Comparison of ENCODE assay signal across 19 cellular contexts in the genomic region with DNA sequence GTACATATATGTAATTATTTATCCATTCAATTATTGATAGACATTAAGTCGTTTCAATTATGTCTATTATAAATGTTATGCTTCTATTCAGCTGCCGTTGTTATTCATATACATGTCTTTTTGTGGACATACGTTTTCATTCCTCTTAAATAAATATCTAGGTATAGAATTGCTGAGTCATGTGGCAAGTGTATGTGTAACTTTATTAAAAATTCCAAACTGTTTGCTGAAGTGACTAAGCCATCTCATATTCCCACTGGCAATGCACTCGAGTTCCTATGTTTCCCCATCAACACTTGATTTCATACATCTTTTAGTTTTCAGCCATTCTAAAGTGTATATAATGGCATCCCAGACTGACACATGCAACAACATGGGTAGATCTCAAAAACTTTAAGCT.
DNase-seq lines count a peak whose midpoint lies in the region; ATAC-seq, FAIRE-seq and TF ChIP-seq lines count a peak whose summit lies in the region.
"Had no signal": no experiment of that assay in that cellular context is flagged by ENCODE, and none has a peak within 500 bp of the region (broad histone marks: within the 10 kb centered on the region; RNA-seq: fewer than 3 reads in every experiment).

No MANE protein-coding gene starts in this region.

- H3K9ac ChIP-seq in HepG2 (ENCODE audit: insufficient read depth, low read depth, low read length) (no peak overlapping the region), IMR-90 (ENCODE audit: low read depth, low read length) (no peak overlapping the region)
- H3K9ac ChIP-seq: KMS-11 had no signal

- CTCF ChIA-PET in HepG2 (lab: Yijun Ruan, JAX; ENCODE audit: low intra/inter-chr PET ratio, low total read pairs) (no interaction called here), IMR-90 (lab: Yijun Ruan, JAX) (interaction anchor here (0.9 kb wide), 1 partner anchor 12 kb away, joined by 3 read pairs; no protein-coding TSS in a partner anchor)

- H3K27ac ChIP-seq in HepG2 (ENCODE audit: extremely low read length, insufficient read depth, low read length) (no peak overlapping the region), right lobe of liver (no peak overlapping the region), IMR-90 (ENCODE audit: insufficient read depth, low read length) (no peak overlapping the region), osteoblast (ENCODE audit: low read depth, low read length) (no peak overlapping the region)
- H3K27ac ChIP-seq: C4-2B, HL-60, KMS-11 had no signal

- H3K56ac ChIP-seq in IMR-90 (ENCODE audit: extremely low read depth, insufficient read depth, low read length): no peak overlapping the region

- intact Hi-C loops in HepG2 (cut with micrococcal nuclease; ENCODE audit: unreplicated experiment) (no loop called here), right lobe of liver (cut with DNase I) (no loop called here), IMR-90 (cut with micrococcal nuclease) (no loop called here)

- no peaks in the 10 kb centered on the region for H3K79me1 ChIP-seq in IMR-90 (ENCODE audit: low read depth in 1 of 2, low read length in 2 of 2)

- H3K18ac ChIP-seq in IMR-90 (ENCODE audit: low read depth, low read length): no peak overlapping the region

- H3K36me3 ChIP-seq in HepG2 (replicated peaks in 1 of 2; ENCODE audit: control insufficient read depth in 1 of 2, insufficient read depth in 2 of 2, low read length in 2 of 2) (no peaks in the 10 kb centered on the region), right lobe of liver (no peaks in the 10 kb centered on the region), IMR-90 (ENCODE audit: control insufficient read depth, insufficient read depth, low read length) (no peaks in the 10 kb centered on the region), bronchial epithelial cell (ENCODE audit: control insufficient read depth, insufficient read depth, low read length) (no peaks in the 10 kb centered on the region), osteoblast (ENCODE audit: insufficient read depth, low read length) (no peaks in the 10 kb centered on the region), BE2C (no peaks in the 10 kb centered on the region)
- H3K36me3 ChIP-seq: HAP-1 had no signal

- no peak overlapping the region for H2AK5ac ChIP-seq in IMR-90 (ENCODE audit: low read depth, low read length)

- in situ Hi-C loops in HepG2 (cut with HindIII; ENCODE audit: extremely low pct_ligation_motif_present, low pct_unique_long_range_greater_than_20kb) (no loop called here), IMR-90 (cut with MboI; ENCODE audit: low sequenced_read_pairs) (no loop called here)

- H3K9me3 ChIP-seq in HepG2 (ENCODE audit: low read length): no peaks in the 10 kb centered on the region
- H3K9me3 ChIP-seq in right lobe of liver: no peaks in the 10 kb centered on the region
- H3K9me3 ChIP-seq in IMR-90 (ENCODE audit: control insufficient read depth, insufficient read depth, low read length): peaks cover 3% of the 10 kb centered on the region; the same call in 1 of the 2 replicates
- H3K9me3 ChIP-seq in osteoblast (ENCODE audit: low read depth, low read length): no peaks in the 10 kb centered on the region
- H3K9me3 ChIP-seq in BE2C: no peaks in the 10 kb centered on the region
- H3K9me3 ChIP-seq: HAP-1 had no signal

- WGBS in HepG2 (ENCODE audit: low lambda C conversion rate): 14% methylated on average over 4 of the region's 4 CpGs
- WGBS in right lobe of liver (ENCODE audit: insufficient coverage, low coverage, low lambda C conversion rate, missing lambda C conversion rate): 35% methylated on average over 4 of the region's 4 CpGs
- no CpG with 5 or more reads among the region's 4 CpGs for WGBS in IMR-90 (ENCODE audit: extremely low coverage in 2 of 2, insufficient read length in 1 of 2), 2 experiments

- H2BK120ac ChIP-seq in IMR-90 (ENCODE audit: low read depth, low read length): no peak overlapping the region

- ATAC-seq in HepG2 (no peak), right lobe of liver (no peak), IMR-90 (ENCODE audit: low read depth) (no peak)
- ATAC-seq: GM12878 had no signal

- no peaks in the 10 kb centered on the region for H4K20me1 ChIP-seq in HepG2 (ENCODE audit: insufficient read depth, low read length)
- no peaks in the 10 kb centered on the region for H4K20me1 ChIP-seq in IMR-90 (ENCODE audit: insufficient read depth, low read length)
- H4K20me1 ChIP-seq in osteoblast (ENCODE audit: insufficient read depth, low read length): no peaks in the 10 kb centered on the region

- POLR2A ChIA-PET in HepG2 (lab: Yijun Ruan, JAX): no interaction called here
- POLR2A ChIA-PET in IMR-90 (lab: Charles Lee; ENCODE audit: unreplicated experiment): no interaction called here

- no peak overlapping the region for H3K4ac ChIP-seq in IMR-90 (ENCODE audit: low read depth, low read length)

- no peak overlapping the region for H2AFZ ChIP-seq in HepG2 (ENCODE audit: low read length)
- H2AFZ ChIP-seq in IMR-90 (replicated peaks; ENCODE audit: low read length, poor library complexity): no peak overlapping the region
- H2AFZ ChIP-seq in osteoblast (ENCODE audit: low read length): no peak overlapping the region

- dilution Hi-C loops in IMR-90 (cut with HindIII; ENCODE audit: low sequenced_read_pairs, unreplicated experiment): no loop called here

- H3K27me3 ChIP-seq in HepG2 (ENCODE audit: control insufficient read depth in 1 of 2, insufficient read depth in 2 of 2, low read length in 2 of 2) (no peaks in the 10 kb centered on the region), right lobe of liver (no peaks in the 10 kb centered on the region), IMR-90 (ENCODE audit: control insufficient read depth, insufficient read depth, low read length) (no peaks in the 10 kb centered on the region), bronchial epithelial cell (ENCODE audit: control insufficient read depth, insufficient read depth, low read length) (no peaks in the 10 kb centered on the region), osteoblast (ENCODE audit: insufficient read depth, low read length) (no peaks in the 10 kb centered on the region), BE2C (no peaks in the 10 kb centered on the region)

- H3K23ac ChIP-seq in IMR-90 (ENCODE audit: low read depth, low read length): no peak overlapping the region

- H3K4me3 ChIP-seq in HepG2 (replicated peaks in 1 of 3; ENCODE audit: insufficient read depth in 1 of 3, low read depth in 2 of 3, low read length in 3 of 3) (no peak overlapping the region), right lobe of liver (no peak overlapping the region), IMR-90 (ENCODE audit: insufficient read depth, low read depth, low read length) (no peak overlapping the region), bronchial epithelial cell (ENCODE audit: low read depth, low read length) (no peak overlapping the region), osteoblast (ENCODE audit: insufficient read depth, low read length) (no peak overlapping the region), BE2C (ENCODE audit: low read depth, low read length) (no peak overlapping the region)
- H3K4me3 ChIP-seq: GM12878, HAP-1 had no signal

- TF ChIP-seq POLR2A in HepG2 (IDR thresholded peaks at IDR 0.05; ENCODE audit: insufficient read depth in 1 of 2, low read depth in 2 of 2, low read length in 2 of 2) (no peak), right lobe of liver (IDR thresholded peaks at IDR 0.05) (no peak), IMR-90 (IDR thresholded peaks at IDR 0.05; ENCODE audit: low read depth, low read length) (no peak)

- no peak overlapping the region for H2AK9ac ChIP-seq in IMR-90 (replicated peaks; ENCODE audit: low read depth, low read length, poor library complexity)

- H2BK15ac ChIP-seq in IMR-90 (ENCODE audit: low read depth, low read length): no peak overlapping the region

- H4K5ac ChIP-seq in IMR-90 (ENCODE audit: low read depth, low read length): no peak overlapping the region

- no peak for DNase-seq in HepG2 (ENCODE audit: low spot score)
- DNase-seq in right lobe of liver: no peak
- DNase-seq in IMR-90: no peak
- DNase-seq in bronchial epithelial cell (ENCODE audit: low read depth): peak; percentile 56
- DNase-seq in osteoblast (ENCODE audit: insufficient read length, low spot score, missing footprints): peak; percentile 0
- no peak for DNase-seq in AG20443 (ENCODE audit: low spot score)
- DNase-seq in BE2C: no peak
- DNase-seq in cortex of kidney (lab: John Stamatoyannopoulos, UW): no peak
- DNase-seq: 8988T; CD4-positive, alpha-beta T cell; DMS153; DND-41; EL had no signal

- no peak for TF ChIP-seq EP300 in HepG2 (IDR thresholded peaks at IDR 0.05; ENCODE audit: low read depth in 2 of 2, low read length in 2 of 2)
- no peak for TF ChIP-seq EP300 in HepG2 (CRISPR knock-in tag; IDR thresholded peaks at IDR 0.05; ENCODE audit: borderline replicate concordance)

- H3K4me1 ChIP-seq in HepG2 (ENCODE audit: insufficient read depth, low read length): no peaks in the 10 kb centered on the region
- no peaks in the 10 kb centered on the region for H3K4me1 ChIP-seq in right lobe of liver
- H3K4me1 ChIP-seq in IMR-90 (ENCODE audit: control insufficient read depth, insufficient read depth, low read length): no peaks in the 10 kb centered on the region
- H3K4me1 ChIP-seq in osteoblast (ENCODE audit: insufficient read depth, low read length): no peaks in the 10 kb centered on the region
- H3K4me1 ChIP-seq in BE2C: no peaks in the 10 kb centered on the region
- H3K4me1 ChIP-seq: HAP-1 had no signal

- no peak for FAIRE-seq in HepG2 (lab: Jason Lieb, UNC)
- no peak for FAIRE-seq in bronchial epithelial cell (lab: Jason Lieb, UNC)
- FAIRE-seq: GM12878, HTR-8/SVneo had no signal

- H3K79me2 ChIP-seq in HepG2 (ENCODE audit: insufficient read depth, low read length) (no peaks in the 10 kb centered on the region), osteoblast (ENCODE audit: insufficient read depth, low read length) (no peaks in the 10 kb centered on the region)

- H3K9me1 ChIP-seq in IMR-90 (ENCODE audit: insufficient read depth, low read length): no peaks in the 10 kb centered on the region

- H2BK5ac ChIP-seq in IMR-90 (ENCODE audit: low read depth, low read length, poor library complexity, severe bottlenecking): no peak overlapping the region

- TF ChIP-seq CTCF in HepG2 (CRISPR knock-in tag; IDR thresholded peaks at IDR 0.05) (no peak), right lobe of liver (IDR thresholded peaks at IDR 0.05) (no peak), IMR-90 (conservative IDR thresholded peaks at IDR 0.05; ENCODE audit: low read depth, low read length) (no peak), bronchial epithelial cell (IDR thresholded peaks at IDR 0.05; ENCODE audit: insufficient read depth, low read length, severe bottlenecking) (no peak), osteoblast (IDR thresholded peaks at IDR 0.05; ENCODE audit: extremely low read depth, low read depth, low read length) (no peak), BE2C (IDR thresholded peaks at IDR 0.05; ENCODE audit: low read depth, low read length) (no peak)

- no peak overlapping the region for H2BK20ac ChIP-seq in IMR-90 (ENCODE audit: low read depth, low read length)

- TF ChIP-seq RAD21 in HepG2 (CRISPR knock-in tag; IDR thresholded peaks at IDR 0.05): no peak
- TF ChIP-seq RAD21 in IMR-90 (IDR thresholded peaks at IDR 0.05; ENCODE audit: low read length): no peak

- H4K91ac ChIP-seq in IMR-90 (ENCODE audit: insufficient read depth, low read depth, low read length): no peak overlapping the region

- no TSS peak for BruUV-seq in HepG2 (replicated peaks; lab: Mats Ljungman, UMichigan)
- BruUV-seq in IMR-90 (replicated peaks; lab: Mats Ljungman, UMichigan): no TSS peak

- no peak overlapping the region for H3K4me2 ChIP-seq in HepG2 (ENCODE audit: low read depth, low read length)
- no peak overlapping the region for H3K4me2 ChIP-seq in IMR-90 (ENCODE audit: low read depth, low read length)
- H3K4me2 ChIP-seq in osteoblast (ENCODE audit: insufficient read depth, low read length): no peak overlapping the region
- H3K4me2 ChIP-seq: KMS-11 had no signal

- H3K14ac ChIP-seq in IMR-90 (replicated peaks; ENCODE audit: low read depth, low read length): no peak overlapping the region

- no peak overlapping the region for H4K8ac ChIP-seq in IMR-90 (ENCODE audit: low read depth in 2 of 2, low read length in 2 of 2)

Comparison
In these comparisons a context has a peak if more than half of its experiments do, and no peak if none do; other contexts are left out.
1. DNase-seq: peak in bronchial epithelial cell (single experiment) and osteoblast (single experiment); none in HepG2 (single experiment), right lobe of liver (0 of 3), IMR-90 (single experiment), AG20443 (single experiment), BE2C (single experiment) and cortex of kidney (single experiment).